ENCODE assay signal across 15 cellular contexts in the genomic region with DNA sequence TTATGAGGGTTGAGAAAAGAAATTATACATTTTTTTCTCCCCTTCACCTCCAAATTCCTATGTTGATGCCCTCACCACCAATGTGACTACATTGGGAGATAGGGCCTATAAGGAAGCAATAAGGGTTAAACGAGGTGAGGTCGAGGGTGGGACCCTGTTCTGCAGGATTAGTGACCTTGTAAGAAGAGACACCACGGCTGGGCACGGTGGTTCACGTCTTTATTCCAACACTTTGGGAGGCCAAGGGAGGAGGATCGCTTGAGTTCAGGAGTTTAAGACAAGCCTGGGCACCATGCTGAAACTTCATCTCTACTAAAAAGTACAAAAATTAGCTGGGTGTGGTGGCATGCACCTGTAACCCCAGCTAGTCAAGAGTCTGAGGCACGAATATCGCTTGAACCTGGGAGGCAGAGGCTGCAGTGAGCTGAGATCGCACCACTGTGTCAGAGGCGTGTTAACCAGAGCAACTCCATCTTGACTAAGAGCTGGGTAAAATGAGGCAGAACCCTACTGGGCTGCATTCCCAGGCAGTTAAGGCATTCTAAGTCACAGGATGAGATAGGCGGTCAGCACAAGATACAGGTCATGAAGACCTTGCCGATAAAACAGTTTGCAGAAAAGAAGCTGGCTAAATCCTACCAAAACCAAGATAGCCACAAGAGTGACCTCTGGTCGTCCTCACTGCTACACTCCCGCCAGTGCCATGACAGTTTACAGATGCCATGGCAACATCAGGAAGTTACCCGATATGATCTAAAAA.
DNase-seq lines count a peak whose midpoint lies in the region; ATAC-seq and TF ChIP-seq lines count a peak whose summit lies in the region.
"Had no signal": no experiment of that assay in that cellular context is flagged by ENCODE, and none has a peak within 500 bp of the region (broad histone marks: within the 10 kb centered on the region; RNA-seq: fewer than 3 reads in every experiment).

No MANE protein-coding gene starts in this region.

- no peaks in the 10 kb centered on the region for H3K36me3 Mint-ChIP-seq in type B pancreatic cell

- no peak for TF ChIP-seq CTCF in heart right ventricle (IDR thresholded peaks at IDR 0.05)
- TF ChIP-seq CTCF in dorsolateral prefrontal cortex (IDR thresholded peaks at IDR 0.05 in 54 of 56, conservative IDR thresholded peaks at IDR 0.05 in 2 of 56; ENCODE audit: low read depth in 1 of 56, partially characterized antibody in 56 of 56), result no peak
- TF ChIP-seq CTCF in mucosa of descending colon (IDR thresholded peaks at IDR 0.05), result no peak
- no peak for TF ChIP-seq CTCF in type B pancreatic cell (conservative IDR thresholded peaks at IDR 0.05)

- no peak for ATAC-seq in heart right ventricle
- ATAC-seq in left cardiac atrium, result no peak
- ATAC-seq in mucosa of descending colon, result peak; percentile 44
- ATAC-seq in GM21717 (IDR thresholded peaks at IDR 0.05; ENCODE audit: unreplicated experiment), result no peak
- ATAC-seq: T-helper 17 cell had no signal

- H3K4me1 ChIP-seq in heart right ventricle (peaks cover 9 to 26% (median 22%) of the 10 kb centered on the region in 9 donors), mucosa of descending colon (ENCODE audit: low read depth) (peaks cover 13% of the 10 kb centered on the region)

- H3K4me3 ChIP-seq in heart right ventricle, result peak overlapping the region in 8 of 10 donors; percentile 17 to 48 (median 32)
- peak overlapping the region in 58 of 59 donors; percentile 34 to 75 (median 54) for H3K4me3 ChIP-seq in dorsolateral prefrontal cortex
- no peak overlapping the region for H3K4me3 ChIP-seq in mucosa of descending colon

- H3K27ac ChIP-seq in heart right ventricle (peak overlapping the region in 2 of 10 donors; percentile 28 to 31), dorsolateral prefrontal cortex (peak overlapping the region in 32 of 59 donors; percentile 5 to 81 (median 40))

- WGBS in heart right ventricle, 2 donors, result 83 to 86% methylated on average over 15 of the region's 15 CpGs

- peaks cover 35% of the 10 kb centered on the region for H3K4me1 Mint-ChIP-seq in type B pancreatic cell (ENCODE audit: unreplicated experiment)

- H3K9me3 ChIP-seq in heart right ventricle, result peaks cover 0 to 5% (median 0%) of the 10 kb centered on the region in 11 donors
- no peaks in the 10 kb centered on the region for H3K9me3 ChIP-seq in mucosa of descending colon

- H3K27me3 ChIP-seq in heart right ventricle (no peaks in the 10 kb centered on the region), dorsolateral prefrontal cortex (no peaks in the 10 kb centered on the region)

- intact Hi-C loops in heart right ventricle (cut with DNase I) (no loop called here), left cardiac atrium (cut with DNase I) (no loop called here), dorsolateral prefrontal cortex (cut with DNase I) (loop anchor here in 1 of 2 donors (5.0 kb wide), 2 partner anchors 105 to 145 kb away; partner anchors contain the start of genes CIAO1, SNRNP200 and TMEM127), mucosa of descending colon (cut with DNase I, micrococcal nuclease) (no loop called here)

- no peaks in the 10 kb centered on the region for H3K36me3 ChIP-seq in heart right ventricle
- no peaks in the 10 kb centered on the region for H3K36me3 ChIP-seq in mucosa of descending colon (ENCODE audit: low read depth)

- H3K4me3 Mint-ChIP-seq in type B pancreatic cell, result peak overlapping the region; percentile 20
- H3K4me3 Mint-ChIP-seq: T-helper 17 cell had no signal

- H3K27me3 Mint-ChIP-seq in type B pancreatic cell, result peaks cover 5% of the 10 kb centered on the region
- H3K27me3 Mint-ChIP-seq: T-helper 17 cell had no signal

- H3K9me3 Mint-ChIP-seq in type B pancreatic cell, result no peaks in the 10 kb centered on the region

- no peak for DNase-seq in heart right ventricle
- no peak for DNase-seq in left cardiac atrium
- no peak for DNase-seq in dorsolateral prefrontal cortex
- peak in 1 of 3 donors; percentile 50 for DNase-seq in mucosa of descending colon
- no peak for DNase-seq in type B pancreatic cell (ENCODE audit: extremely low spot score, unreplicated experiment)
- DNase-seq in stimulated activated CD4-positive, alpha-beta T cell treated with anti-CD3 and anti-CD28 coated beads, Interleukin-4, amount 100 ng/mL, for 4 hours, result no peak
- DNase-seq in activated CD4-positive, alpha-beta T cell treated with anti-CD3 and anti-CD28 coated beads for 4 hours, result no peak
- DNase-seq: ACHN; activated CD4-positive, alpha-beta T cell treated with anti-CD3 and anti-CD28 coated beads, Interleukin-2, amount 50 U/mL, for 48 hours; activated gamma-delta T cell treated with Interleukin-2 at 50 U/mL for 16 hours; GOT3; NCI-H1694; T-helper 17 cell; trophoblast cell had no signal

- peak overlapping the region; percentile 17 for H3K27ac Mint-ChIP-seq in type B pancreatic cell
- H3K27ac Mint-ChIP-seq: T-helper 17 cell had no signal
